Comparison of ENCODE assay signal across 20 cellular contexts in genomic region chr3:83559082-83559481, GRCh38.
"Had no signal": no experiment of that assay in that cellular context is flagged by ENCODE, and none has a peak within 500 bp of the region (broad histone marks: within the 10 kb centered on the region; RNA-seq: fewer than 3 reads in every experiment).

No MANE protein-coding gene starts in this region.

- H3K9me3 ChIP-seq: breast epithelium, transverse colon had no signal

- H3K4me3 ChIP-seq: breast epithelium, dorsolateral prefrontal cortex, esophagus muscularis mucosa, sigmoid colon, smooth muscle cell, transverse colon had no signal

- H3K27ac ChIP-seq: breast epithelium, dorsolateral prefrontal cortex, esophagus muscularis mucosa, sigmoid colon, transverse colon had no signal

- H3K27me3 ChIP-seq: breast epithelium, esophagus muscularis mucosa, sigmoid colon, transverse colon had no signal

- ATAC-seq: activated CD4-positive, alpha-beta T cell treated with anti-CD3 and anti-CD28 coated beads for 36 hours; activated T-helper 17 cell treated with anti-CD3 and anti-CD28 coated beads, Interleukin-2, amount 50 U/mL, for 72 hours; effector memory CD8-positive, alpha-beta T cell; left cardiac atrium; natural killer cell; stimulated activated memory B cell treated with anti-CD40 and anti-IgM and Interleukin-4, amounts not matched to agents 10 μg/mL and 1 μg/mL and 100 μg/mL, for 72 hours had no signal

- H3K36me3 ChIP-seq: breast epithelium, esophagus muscularis mucosa, sigmoid colon, transverse colon had no signal

- H3K4me2 ChIP-seq: smooth muscle cell had no signal

- DNase-seq: activated B cell treated with CpG ODN at 0.5 μM for 24 hours; activated CD4-positive, alpha-beta T cell treated with anti-CD3 and anti-CD28 coated beads for 36 hours; activated CD4-positive, alpha-beta T cell treated with anti-CD3 and anti-CD28 coated beads, Interleukin-2, amount 50 U/mL, for 4 hours; activated CD8-positive, alpha-beta memory T cell treated with anti-CD3 and anti-CD28 coated beads for 24 hours; activated CD8-positive, alpha-beta memory T cell treated with anti-CD3 and anti-CD28 coated beads, Interleukin-2, amount 50 U/mL, for 4 hours; activated T-cell treated with anti-CD3 and anti-CD28 coated beads, Interleukin-2, amount 50 U/mL, for 24 hours; dorsolateral prefrontal cortex; effector memory CD8-positive, alpha-beta T cell; hypothalamus; left cardiac atrium; midbrain; natural killer cell; sigmoid colon; stimulated activated CD4-positive, alpha-beta T cell treated with anti-CD3 and anti-CD28 coated beads, Interleukin-15, amount 100 ng/mL, for 24 hours; transverse colon had no signal

- H3K4me1 ChIP-seq: breast epithelium, esophagus muscularis mucosa, sigmoid colon, transverse colon had no signal
